In genomic region chr2:36976065-36976464, GRCh38 we compare ENCODE assay signal across 15 cellular contexts. TPM values are rescaled to one million over a fixed set of nuclear protein-coding genes. Genes with fewer than 3 reads are reported as not detected.
A peak's percentile ranks its signal among the peaks of the same experiment; 100 is the strongest.
DNase-seq lines count a peak whose midpoint lies in the region; ATAC-seq and TF ChIP-seq lines count a peak whose summit lies in the region.
"Had no signal": no experiment of that assay in that cellular context is flagged by ENCODE, and none has a peak within 500 bp of the region (broad histone marks: within the 10 kb centered on the region; RNA-seq: fewer than 3 reads in every experiment).

No MANE protein-coding gene starts in this region.

- H3K27ac ChIP-seq in H9 (ENCODE audit: insufficient read length, low read depth, low read length), result no peak overlapping the region
- H3K27ac ChIP-seq in RWPE2 (ENCODE audit: poor library complexity, severe bottlenecking), result no peak overlapping the region

- no peak overlapping the region for H3K4me2 ChIP-seq in H9 (ENCODE audit: insufficient read depth, insufficient read length, low read length)

- no peaks in the 10 kb centered on the region for H3K79me1 ChIP-seq in H9 (ENCODE audit: insufficient read depth, low read depth, low read length, poor library complexity, severe bottlenecking)

- DNase-seq in left ventricle myocardium superior (no peak), cardiac septum (ENCODE audit: low spot score) (no peak), H9 (no peak), RWPE2 (ENCODE audit: low spot score) (no peak), islet precursor cell (peak; percentile 37), dedifferentiated amniotic fluid mesenchymal stem cell (ENCODE audit: extremely low spot score) (no peak), H4 (ENCODE audit: low spot score) (no peak)
- DNase-seq: C1 segment of cervical spinal cord; Calu3; CD4-positive, alpha-beta memory T cell; COR-L47; DND-41; GOT3; H7 had no signal

- H3K18ac ChIP-seq in H9 (ENCODE audit: insufficient read length, low read depth, low read length), result no peak overlapping the region

- H2AFZ ChIP-seq in H9 (ENCODE audit: low read length), result no peak overlapping the region

- H3K27ac Mint-ChIP-seq in H9, result peak overlapping the region; percentile 28 to 59 (median 40); a peak in 2 of 7 replicates

- H3K9me3 Mint-ChIP-seq in H9, result peaks cover 0 to 6% of the 10 kb centered on the region in 2 experiments; a peak in 2 of 5 replicates

- H3K14ac ChIP-seq in H9 (ENCODE audit: insufficient read depth, low read length), result no peak overlapping the region

- H3K9me3 ChIP-seq in H9 (ENCODE audit: control insufficient read depth, low read depth, low read length) (no peaks in the 10 kb centered on the region), RWPE2 (ENCODE audit: severe bottlenecking) (no peaks in the 10 kb centered on the region)

- WGBS in H9 (ENCODE audit: extremely low coverage, insufficient read length, low lambda C conversion rate), result no CpG with 5 or more reads among the region's 2 CpGs

- no peak overlapping the region for H3K23ac ChIP-seq in H9 (ENCODE audit: insufficient read length, low read depth, low read length)

- H2AK5ac ChIP-seq in H9 (ENCODE audit: insufficient read length, low read length), result no peak overlapping the region

- H3T11ph ChIP-seq in H9 (ENCODE audit: low read length), result no peak overlapping the region

- H4K5ac ChIP-seq in H9 (ENCODE audit: insufficient read length, low read depth, low read length), result no peak overlapping the region

- peaks cover 0 to 8% (median 0%) of the 10 kb centered on the region in 3 experiments; a peak in 1 of 7 replicates for H3K36me3 Mint-ChIP-seq in H9 (ENCODE audit: insufficient read depth in 1 of 3, low read depth in 3 of 3)

- H4K20me1 ChIP-seq in H9 (ENCODE audit: control insufficient read depth, insufficient read depth, insufficient read length), result no peaks in the 10 kb centered on the region

- H3K79me2 ChIP-seq in H9 (ENCODE audit: insufficient read depth, low read length), result no peaks in the 10 kb centered on the region

- H3K23me2 ChIP-seq in H9 (ENCODE audit: insufficient read length, low read depth, low read length, poor library complexity, severe bottlenecking), result no peaks in the 10 kb centered on the region

- H3K4me3 Mint-ChIP-seq in H9, result no peak overlapping the region
- H3K4me3 Mint-ChIP-seq: CD4-positive, alpha-beta memory T cell had no signal

- peaks cover 5% of the 10 kb centered on the region for H3K36me3 ChIP-seq in RWPE2 (ENCODE audit: low read depth)

- intact Hi-C loops in left ventricle myocardium superior (cut with micrococcal nuclease) (no loop called here), cardiac septum (cut with DNase I) (no loop called here)

- no peaks in the 10 kb centered on the region for H3K27me3 Mint-ChIP-seq in H9 (ENCODE audit: low read depth)
- H3K27me3 Mint-ChIP-seq: CD4-positive, alpha-beta memory T cell had no signal

- no peak for TF ChIP-seq CTCF in H9 (conservative IDR thresholded peaks at IDR 0.05)
- TF ChIP-seq CTCF in RWPE2 (IDR thresholded peaks at IDR 0.05; ENCODE audit: poor library complexity, severe bottlenecking), result no peak

- no peak overlapping the region for H2BK12ac ChIP-seq in H9 (ENCODE audit: insufficient read length, low read depth, low read length)

- H2BK120ac ChIP-seq in H9 (ENCODE audit: low read depth, low read length, poor library complexity, severe bottlenecking), result no peak overlapping the region

- no peak overlapping the region for H2BK20ac ChIP-seq in H9 (ENCODE audit: low read depth, low read length, poor library complexity, severe bottlenecking)

- H2BK5ac ChIP-seq in H9 (ENCODE audit: insufficient read length, low read length), result no peak overlapping the region

- H4K91ac ChIP-seq in H9 (ENCODE audit: insufficient read length, low read depth, low read length), result no peak overlapping the region

- ATAC-seq in left ventricle myocardium superior (peak; percentile 23), RWPE2 (ENCODE audit: low read depth) (peak; percentile 23; the same call in 2 of the 3 replicates)
- ATAC-seq: HCT116 had no signal

- H3K56ac ChIP-seq in H9 (ENCODE audit: insufficient read length, low read depth, low read length), result no peak overlapping the region

- H3K27me3 ChIP-seq in H9 (ENCODE audit: insufficient read depth, low read length) (no peaks in the 10 kb centered on the region), RWPE2 (ENCODE audit: insufficient read depth, poor library complexity, severe bottlenecking) (no peaks in the 10 kb centered on the region)

- no peaks in the 10 kb centered on the region for H3K4me1 ChIP-seq in H9 (ENCODE audit: insufficient read depth, low read length)
- no peaks in the 10 kb centered on the region for H3K4me1 ChIP-seq in RWPE2 (ENCODE audit: insufficient read depth, poor library complexity, severe bottlenecking)

- H3K4me1 Mint-ChIP-seq in H9, result peaks cover 3 to 6% of the 10 kb centered on the region in 2 experiments; a peak in 3 of 4 replicates
- H3K4me1 Mint-ChIP-seq: CD4-positive, alpha-beta memory T cell had no signal

- H4K8ac ChIP-seq in H9 (replicated peaks; ENCODE audit: insufficient read length, low read depth, low read length), result no peak overlapping the region

- no peak overlapping the region for H2BK15ac ChIP-seq in H9 (ENCODE audit: low read depth, low read length)

- no peak overlapping the region for H3K4me3 ChIP-seq in RWPE2 (ENCODE audit: severe bottlenecking)

- no peak overlapping the region for H3K4ac ChIP-seq in H9 (ENCODE audit: low read depth, low read length)

- no peak overlapping the region for H3K9ac ChIP-seq in H9 (ENCODE audit: extremely low read depth, insufficient read length, low read length)

RNA-seq across cellular contexts. Expression of gene STRN, which starts 9.7 kb away (rescaled TPM):
- total RNA-seq in left ventricle myocardium superior (49.7 TPM), cardiac septum (78.0 TPM), H9 (2021) (31.4 and 31.7 TPM in 2 replicates)
- 4.0 and 4.3 TPM in 2 replicates for total RNA-seq in H4 (2014; rRNA removed; shearing (Covaris generic))
